ENCODE assay signal across 17 cellular contexts in genomic region chr16:57781741-57782606, GRCh38. TPM values are rescaled to one million over a fixed set of nuclear protein-coding genes. Genes with fewer than 3 reads are reported as not detected.
A peak's percentile ranks its signal among the peaks of the same experiment; 100 is the strongest.
DNase-seq lines count a peak whose midpoint lies in the region; ATAC-seq and TF ChIP-seq lines count a peak whose summit lies in the region.
"Had no signal": no experiment of that assay in that cellular context is flagged by ENCODE, and none has a peak within 500 bp of the region (broad histone marks: within the 10 kb centered on the region; RNA-seq: fewer than 3 reads in every experiment).

No MANE protein-coding gene starts in this region.

- H4K20me1 ChIP-seq in MM.1S (ENCODE audit: insufficient read depth, low read length): no peaks in the 10 kb centered on the region

- H3K4ac ChIP-seq in neuronal stem cell (ENCODE audit: low read length): no peak overlapping the region

- H2BK120ac ChIP-seq in neuronal stem cell (ENCODE audit: low read depth, low read length): no peak overlapping the region

- H2BK15ac ChIP-seq in neuronal stem cell (ENCODE audit: low read length): no peak overlapping the region

- H3K79me1 ChIP-seq in neuronal stem cell (ENCODE audit: low read depth, low read length): peaks cover under 1% of the 10 kb centered on the region

- H3F3A ChIP-seq in MM.1S (ENCODE audit: insufficient read depth, low read length): no peaks in the 10 kb centered on the region

- H3K79me2 ChIP-seq in MM.1S (ENCODE audit: low read length): no peaks in the 10 kb centered on the region

- H3K9me3 ChIP-seq in neuronal stem cell (replicated peaks in 1 of 2; ENCODE audit: control insufficient read depth in 2 of 2, insufficient read depth in 1 of 2, low read depth in 1 of 2, low read length in 2 of 2): no peaks in the 10 kb centered on the region
- no peaks in the 10 kb centered on the region for H3K9me3 ChIP-seq in MM.1S (replicated peaks; ENCODE audit: insufficient read depth, low read length)

- H3K9me2 ChIP-seq in MM.1S (replicated peaks; ENCODE audit: insufficient read depth, low read length): no peaks in the 10 kb centered on the region

- no peak overlapping the region for H3K14ac ChIP-seq in neuronal stem cell (ENCODE audit: low read length)

- H4K91ac ChIP-seq in neuronal stem cell (ENCODE audit: low read depth, low read length, poor library complexity): no peak overlapping the region

- no peak overlapping the region for H3K9ac ChIP-seq in neuronal stem cell (ENCODE audit: low read depth, low read length, poor library complexity)
- no peak overlapping the region for H3K9ac ChIP-seq in MM.1S (ENCODE audit: low read length)
- H3K9ac ChIP-seq: parathyroid adenoma had no signal

- H2AK5ac ChIP-seq in neuronal stem cell (ENCODE audit: low read depth, low read length): no peak overlapping the region

- no peak overlapping the region for H2BK5ac ChIP-seq in neuronal stem cell (ENCODE audit: low read length)

- H3K4me1 ChIP-seq in neuronal stem cell (ENCODE audit: control insufficient read depth in 2 of 2, insufficient read depth in 1 of 2, low read depth in 1 of 2, low read length in 2 of 2) (no peaks in the 10 kb centered on the region), MM.1S (ENCODE audit: low read length) (no peaks in the 10 kb centered on the region)
- H3K4me1 ChIP-seq: parathyroid adenoma had no signal

- H2BK12ac ChIP-seq in neuronal stem cell (ENCODE audit: low read length): no peak overlapping the region

- WGBS in neuronal stem cell (ENCODE audit: extremely low coverage in 2 of 2, insufficient read length in 2 of 2, insufficient replicate concordance in 1 of 2), 2 donors: no CpG with 5 or more reads among the region's 10 CpGs

- peak; percentile 27 for ATAC-seq in esophagus mucosa
- ATAC-seq in GM18511 (IDR thresholded peaks at IDR 0.05; ENCODE audit: unreplicated experiment): no peak
- ATAC-seq in HG03108 (IDR thresholded peaks at IDR 0.05; ENCODE audit: unreplicated experiment): no peak
- ATAC-seq: CD8-positive, alpha-beta T cell had no signal

- peak; percentile 68 for DNase-seq in EH (ENCODE audit: low read depth)
- DNase-seq in RKO (ENCODE audit: low spot score): peak; percentile 35
- DNase-seq in neuronal stem cell (ENCODE audit: low spot score): no peak
- no peak for DNase-seq in MM.1S
- DNase-seq in cortex of kidney (lab: John Stamatoyannopoulos, UW): no peak
- DNase-seq: activated CD8-positive, alpha-beta memory T cell treated with anti-CD3 and anti-CD28 coated beads, Interleukin-2, amount 50 U/mL, for 4 hours; CD8-positive, alpha-beta T cell; dorsolateral prefrontal cortex; hypothalamus; NCI-H526; SIG-M5 had no signal

- H3K4me3 ChIP-seq in neuronal stem cell (ENCODE audit: low read length in 2 of 2) (no peak overlapping the region), MM.1S (ENCODE audit: low read length) (no peak overlapping the region)
- H3K4me3 ChIP-seq: dorsolateral prefrontal cortex, lung had no signal

- H2AFZ ChIP-seq in neuronal stem cell (ENCODE audit: low read length) (no peak overlapping the region), MM.1S (ENCODE audit: low read length) (no peak overlapping the region)
- H2AFZ ChIP-seq: parathyroid adenoma had no signal

- H4K8ac ChIP-seq in neuronal stem cell (ENCODE audit: low read depth, low read length): no peak overlapping the region

- TF ChIP-seq CTCF in MM.1S (IDR thresholded peaks at IDR 0.05; ENCODE audit: low read length): no peak

- H3K4me2 ChIP-seq in neuronal stem cell (ENCODE audit: insufficient read depth, low read length, poor library complexity, severe bottlenecking): no peak overlapping the region
- no peak overlapping the region for H3K4me2 ChIP-seq in MM.1S (ENCODE audit: low read depth, low read length)

- H3K27ac ChIP-seq in neuronal stem cell (replicated peaks; ENCODE audit: low read length) (no peak overlapping the region), MM.1S (ENCODE audit: low read length) (no peak overlapping the region)
- H3K27ac ChIP-seq: dorsolateral prefrontal cortex, parathyroid adenoma, VCaP had no signal

- no peaks in the 10 kb centered on the region for H3K36me3 ChIP-seq in neuronal stem cell (replicated peaks in 1 of 2; ENCODE audit: control insufficient read depth in 2 of 2, insufficient read depth in 2 of 2, low read length in 2 of 2)
- no peaks in the 10 kb centered on the region for H3K36me3 ChIP-seq in MM.1S (replicated peaks; ENCODE audit: insufficient read depth, low read length)

- H3K23ac ChIP-seq in neuronal stem cell (ENCODE audit: low read depth, low read length, poor library complexity): no peak overlapping the region

- H3K27me3 ChIP-seq in neuronal stem cell (ENCODE audit: control insufficient read depth in 3 of 3, insufficient read depth in 3 of 3, low read depth in 1 of 3, low read length in 3 of 3) (no peaks in the 10 kb centered on the region), MM.1S (replicated peaks; ENCODE audit: insufficient read depth, low read length) (no peaks in the 10 kb centered on the region)
- H3K27me3 ChIP-seq: dorsolateral prefrontal cortex had no signal

- H3K18ac ChIP-seq in neuronal stem cell (ENCODE audit: low read length): peak overlapping the region; percentile 2

RNA-seq across cellular contexts. Expression of gene KIFC3, which starts 20.3 kb away (rescaled TPM):
- total RNA-seq in esophagus mucosa: 20.6 TPM
- polyA plus RNA-seq in neuronal stem cell (2013, experiment 1 of 2): 1.3 TPM
- 1.1 TPM for polyA plus RNA-seq in neuronal stem cell (2013, experiment 2 of 2)

RNA-seq across cellular contexts. Expression of gene KATNB1, which starts 46.4 kb away (rescaled TPM):
- total RNA-seq in esophagus mucosa: 19.9 TPM
- polyA plus RNA-seq in neuronal stem cell (2013, experiment 1 of 2): 31.8 TPM
- polyA plus RNA-seq in neuronal stem cell (2013, experiment 2 of 2): 30.8 TPM

Comparison
In these comparisons a context has a peak if more than half of its experiments do, and no peak if none do; other contexts are left out.
1. DNase-seq: peak in EH (single experiment) and RKO (single experiment); none in neuronal stem cell (single experiment), MM.1S (single experiment) and cortex of kidney (single experiment).